Comparison of ENCODE assay signal across 1 cellular context in the genomic region with DNA sequence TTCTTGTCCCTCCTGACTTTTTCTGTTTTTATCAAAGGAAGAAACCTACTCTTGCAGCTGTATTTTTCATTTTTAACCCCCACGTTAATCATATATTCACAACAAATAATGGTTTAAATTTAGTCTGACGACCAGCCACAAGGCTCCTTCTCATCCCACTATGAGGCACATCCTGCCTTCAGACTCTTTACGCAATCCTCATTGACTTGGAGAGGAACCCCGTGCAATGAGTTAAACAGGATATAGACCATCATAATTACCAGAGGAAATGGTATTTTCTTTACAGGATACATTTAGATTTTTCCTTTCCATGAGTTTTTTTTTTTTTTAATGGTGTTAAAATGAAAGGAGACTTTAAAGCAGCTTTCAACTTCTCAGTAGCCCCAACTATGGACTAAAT.
TF ChIP-seq lines count a peak whose summit lies in the region.

No MANE protein-coding gene starts in this region.

TF ChIP-seq in IMR-90, 13 proteins besides CTCF, POLR2A, EP300 and RAD21 (continued from another document):
- TF ChIP-seq SMC3 (IDR thresholded peaks at IDR 0.05; ENCODE audit: low read depth, low read length) (no peak), CEBPB (IDR thresholded peaks at IDR 0.05; ENCODE audit: low read depth, low read length) (peak; percentile 98), FOS (IDR thresholded peaks at IDR 0.05; ENCODE audit: low read depth, low read length) (0 out of 2 replicates have a peak, but pooled peaks have one; percentile 26), USF2 (IDR thresholded peaks at IDR 0.05; ENCODE audit: low read depth, low read length) (no peak), MAFK (IDR thresholded peaks at IDR 0.05; ENCODE audit: low read depth, low read length) (no peak)
